Comparison of ENCODE assay signal across 7 cellular contexts in the genomic region with DNA sequence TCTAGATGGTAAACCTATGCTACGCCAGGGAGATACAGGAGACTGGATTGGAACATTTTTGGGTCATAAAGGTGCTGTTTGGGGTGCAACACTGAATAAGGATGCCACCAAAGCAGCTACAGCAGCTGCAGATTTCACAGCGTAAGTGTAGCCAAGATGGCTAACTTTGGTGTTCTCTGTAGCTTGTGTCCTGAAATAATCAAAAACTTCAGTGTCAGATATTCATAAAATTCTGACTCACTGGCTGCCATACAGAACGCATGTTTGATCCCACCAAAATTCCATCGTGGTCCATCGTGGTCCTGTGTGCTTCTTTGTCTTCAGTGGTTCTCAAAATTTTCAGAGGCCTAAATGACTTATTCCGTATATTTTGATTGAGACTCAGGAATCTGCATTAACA. TPM values are rescaled to one million over a fixed set of nuclear protein-coding genes. Genes with fewer than 3 reads are reported as not detected.
DNase-seq lines count a peak whose midpoint lies in the region; ATAC-seq and TF ChIP-seq lines count a peak whose summit lies in the region.

No MANE protein-coding gene starts in this region.

- no peak overlapping the region for H3K27ac ChIP-seq in iPS-18a (ENCODE audit: low read length)

- peaks cover 56% of the 10 kb centered on the region for H3K36me3 Mint-ChIP-seq in HFFc6 (ENCODE audit: low read depth)
- H3K36me3 Mint-ChIP-seq in activated CD8-positive, alpha-beta T cell treated with anti-CD3 and anti-CD28 coated beads for 36 hours (ENCODE audit: low read depth) = peaks cover 42% of the 10 kb centered on the region

- intact Hi-C loops in activated CD8-positive, alpha-beta T cell treated with anti-CD3 and anti-CD28 coated beads for 36 hours (cut with micrococcal nuclease) = no loop called here

- CTCF ChIA-PET in activated CD8-positive, alpha-beta T cell treated with anti-CD3 and anti-CD28 coated beads for 36 hours (lab: Charles Lee) = interaction anchor here (0.7 to 3.7 kb wide), 5 partner anchors 15 to 95 kb away, joined by 3 to 19 read pairs (median 4); a partner anchor contains a TSS

- H3K9me3 ChIP-seq in iPS-18a (ENCODE audit: control insufficient read depth, low read depth, low read length) = no peaks in the 10 kb centered on the region

- H3K4me1 ChIP-seq in iPS-18a (ENCODE audit: control insufficient read depth, low read depth, low read length) = peaks cover 9% of the 10 kb centered on the region

- peaks cover 2% of the 10 kb centered on the region; the same call in 1 of the 2 replicates for H3K27me3 Mint-ChIP-seq in HFFc6 (ENCODE audit: insufficient read depth)
- H3K27me3 Mint-ChIP-seq in activated CD8-positive, alpha-beta T cell treated with anti-CD3 and anti-CD28 coated beads for 36 hours = no peaks in the 10 kb centered on the region
- H3K27me3 Mint-ChIP-seq in stimulated activated naive CD8-positive, alpha-beta T cell treated with anti-CD3 and anti-CD28 coated beads, Interleukin-15, amount 100 ng/mL, for 72 hours = no peaks in the 10 kb centered on the region

- no peak for ATAC-seq in activated CD8-positive, alpha-beta T cell treated with anti-CD3 and anti-CD28 coated beads for 36 hours
- ATAC-seq in stimulated activated naive CD8-positive, alpha-beta T cell treated with anti-CD3 and anti-CD28 coated beads, Interleukin-15, amount 100 ng/mL, for 72 hours = no peak
- no peak for ATAC-seq in GM18873 (IDR thresholded peaks at IDR 0.05; ENCODE audit: low FRiP score, unreplicated experiment)
- ATAC-seq in GM19452 (IDR thresholded peaks at IDR 0.05; ENCODE audit: unreplicated experiment) = no peak

- peak overlapping the region; percentile 97 for H3K9ac ChIP-seq in iPS-18a (ENCODE audit: low read length)

- DNase-seq in HFFc6 (no peak), UCSD-AML1 (lab: John Stamatoyannopoulos, UW; ENCODE audit: unreplicated experiment) (no peak)
- DNase-seq in activated CD8-positive, alpha-beta T cell treated with anti-CD3 and anti-CD28 coated beads for 36 hours = no peak
- no peak for DNase-seq in stimulated activated naive CD8-positive, alpha-beta T cell treated with anti-CD3 and anti-CD28 coated beads, Interleukin-15, amount 100 ng/mL, for 72 hours

- peaks cover 28% of the 10 kb centered on the region for H3K36me3 ChIP-seq in iPS-18a (ENCODE audit: control insufficient read depth, low read depth, low read length)

- peak overlapping the region; percentile 90 for H3K4me3 ChIP-seq in iPS-18a (ENCODE audit: low read length)

- peak overlapping the region; percentile 98 for H3K27ac Mint-ChIP-seq in HFFc6
- peak overlapping the region; percentile 98 for H3K27ac Mint-ChIP-seq in activated CD8-positive, alpha-beta T cell treated with anti-CD3 and anti-CD28 coated beads for 36 hours
- H3K27ac Mint-ChIP-seq in stimulated activated naive CD8-positive, alpha-beta T cell treated with anti-CD3 and anti-CD28 coated beads, Interleukin-15, amount 100 ng/mL, for 72 hours = peak overlapping the region; percentile 96 to 97

- no peaks in the 10 kb centered on the region for H3K9me3 Mint-ChIP-seq in HFFc6
- H3K9me3 Mint-ChIP-seq in activated CD8-positive, alpha-beta T cell treated with anti-CD3 and anti-CD28 coated beads for 36 hours = no peaks in the 10 kb centered on the region
- H3K9me3 Mint-ChIP-seq in stimulated activated naive CD8-positive, alpha-beta T cell treated with anti-CD3 and anti-CD28 coated beads, Interleukin-15, amount 100 ng/mL, for 72 hours = no peaks in the 10 kb centered on the region

- TF ChIP-seq CTCF in HFFc6 (IDR thresholded peaks at IDR 0.05) = no peak
- TF ChIP-seq CTCF in activated CD8-positive, alpha-beta T cell treated with anti-CD3 and anti-CD28 coated beads for 36 hours (IDR thresholded peaks at IDR 0.05) = no peak

- no peaks in the 10 kb centered on the region for H3K27me3 ChIP-seq in iPS-18a (ENCODE audit: control insufficient read depth, insufficient read depth, low read length)

- peak overlapping the region; percentile 97 for H3K4me3 Mint-ChIP-seq in HFFc6
- H3K4me3 Mint-ChIP-seq in activated CD8-positive, alpha-beta T cell treated with anti-CD3 and anti-CD28 coated beads for 36 hours = peak overlapping the region; percentile 96
- peak overlapping the region; percentile 87 to 92 for H3K4me3 Mint-ChIP-seq in stimulated activated naive CD8-positive, alpha-beta T cell treated with anti-CD3 and anti-CD28 coated beads, Interleukin-15, amount 100 ng/mL, for 72 hours

- H3K4me1 Mint-ChIP-seq in HFFc6 (ENCODE audit: low read depth) = peaks cover 64% of the 10 kb centered on the region
- peaks cover 53% of the 10 kb centered on the region for H3K4me1 Mint-ChIP-seq in activated CD8-positive, alpha-beta T cell treated with anti-CD3 and anti-CD28 coated beads for 36 hours (ENCODE audit: low read depth)
- H3K4me1 Mint-ChIP-seq in stimulated activated naive CD8-positive, alpha-beta T cell treated with anti-CD3 and anti-CD28 coated beads, Interleukin-15, amount 100 ng/mL, for 72 hours = peaks cover 59% of the 10 kb centered on the region

- POLR2A ChIA-PET in activated CD8-positive, alpha-beta T cell treated with anti-CD3 and anti-CD28 coated beads for 36 hours (lab: Charles Lee) = interaction anchor here (0.9 kb wide), 2 partner anchors 21 to 23 kb away, joined by 3 to 4 read pairs; no protein-coding TSS in a partner anchor

RNA-seq across cellular contexts. Expression of a gene that starts 1.3 kb away (rescaled TPM):
- total RNA-seq in HFFc6 (2021; fragmentation: NEBNext Ultra II Directional; extraction: Animal tissue kit (Norgen Biotek cat#: 25700)) = 100 to 1,000 TPM; 179 to 208 (median 193) TPM
- 100 to 1,000 TPM; 138 to 140 TPM for total RNA-seq in activated CD8-positive, alpha-beta T cell treated with anti-CD3 and anti-CD28 coated beads for 36 hours

RNA-seq across cellular contexts. Expression of a gene that starts 27.6 kb away (rescaled TPM):
- total RNA-seq in HFFc6 (2021; fragmentation: NEBNext Ultra II Directional; extraction: Animal tissue kit (Norgen Biotek cat#: 25700)) = 10 to 100 TPM; 28.1 to 46.4 (median 36.3) TPM
- 10 to 100 TPM; 24.5 to 28.3 TPM for total RNA-seq in activated CD8-positive, alpha-beta T cell treated with anti-CD3 and anti-CD28 coated beads for 36 hours
